32 cellular contexts compared by ENCODE assay signal in the genomic region with DNA sequence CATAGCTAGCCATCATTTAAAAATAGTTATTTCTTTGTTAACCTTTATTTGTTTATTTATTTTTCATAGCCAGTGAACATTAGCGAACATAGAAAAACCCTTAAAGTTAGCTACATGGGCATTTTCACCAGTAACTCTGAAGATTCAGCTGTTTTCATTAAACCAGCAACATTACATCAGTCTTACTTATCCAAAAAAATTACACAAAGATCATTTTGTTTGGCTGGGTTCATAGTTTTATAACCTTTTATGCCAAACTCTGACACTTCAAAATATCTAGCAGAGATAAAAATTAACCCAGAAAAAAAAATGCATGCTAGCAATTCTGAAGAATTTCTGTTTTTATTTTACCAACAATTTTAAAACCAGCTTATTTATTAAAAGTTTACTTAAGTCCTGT.
"Had no signal": no experiment of that assay in that cellular context is flagged by ENCODE, and none has a peak within 500 bp of the region (broad histone marks: within the 10 kb centered on the region; RNA-seq: fewer than 3 reads in every experiment).

No MANE protein-coding gene starts in this region.

- H3K9me3 ChIP-seq: body of pancreas had no signal

- H3K4me1 Mint-ChIP-seq: activated B cell treated with CpG ODN at 0.5 μM for 24 hours; activated CD4-positive, alpha-beta T cell treated with anti-CD3 and anti-CD28 coated beads, Interleukin-2, amount 10 ng/mL, durations not matched to agents 24 days and 14 days; activated naive CD4-positive, alpha-beta T cell treated with anti-CD3 and anti-CD28 coated beads, Interleukin-2, amount 10 ng/mL, durations not matched to agents 7 days and 5 days; activated naive CD4-positive, alpha-beta T cell treated with anti-CD3 and anti-CD28 coated beads, Interleukin-2, amount 50 U/mL, for 24 hours; activated naive CD8-positive, alpha-beta T cell treated with anti-CD3 and anti-CD28 coated beads, Interleukin-2, amount 10 ng/mL, durations not matched to agents 7 days and 5 days; activated naive CD8-positive, alpha-beta T cell treated with anti-CD3 and anti-CD28 coated beads, Interleukin-2, amount 50 U/mL, for 24 hours had no signal

- H3K27me3 Mint-ChIP-seq: activated B cell treated with CpG ODN at 0.5 μM for 24 hours; activated CD4-positive, alpha-beta memory T cell treated with anti-CD3 and anti-CD28 coated beads for 36 hours; activated CD4-positive, alpha-beta T cell treated with anti-CD3 and anti-CD28 coated beads, Interleukin-2, amount 10 ng/mL, durations not matched to agents 24 days and 14 days; activated CD8-positive, alpha-beta T cell treated with anti-CD3 and anti-CD28 coated beads for 36 hours; activated naive CD4-positive, alpha-beta T cell treated with anti-CD3 and anti-CD28 coated beads, Interleukin-2, amount 10 ng/mL, durations not matched to agents 7 days and 5 days; activated naive CD4-positive, alpha-beta T cell treated with anti-CD3 and anti-CD28 coated beads, Interleukin-2, amount 50 U/mL, for 24 hours; activated naive CD8-positive, alpha-beta T cell; activated naive CD8-positive, alpha-beta T cell treated with anti-CD3 and anti-CD28 coated beads, Interleukin-2, amount 10 ng/mL, durations not matched to agents 7 days and 5 days; activated naive CD8-positive, alpha-beta T cell treated with anti-CD3 and anti-CD28 coated beads, Interleukin-2, amount 50 U/mL, for 24 hours had no signal

- H3K4me3 ChIP-seq: body of pancreas, breast epithelium had no signal

- H3K4me1 ChIP-seq: body of pancreas, breast epithelium had no signal

- H3K27ac ChIP-seq: body of pancreas, brain microvascular endothelial cell, breast epithelium, VCaP had no signal

- ATAC-seq: activated CD8-positive, alpha-beta T cell treated with anti-CD3 and anti-CD28 coated beads for 36 hours; activated naive CD8-positive, alpha-beta T cell treated with anti-CD3 and anti-CD28 coated beads, Interleukin-2, amount 50 U/mL, for 24 hours; body of pancreas had no signal

- H3K36me3 ChIP-seq: brain microvascular endothelial cell, breast epithelium had no signal

- H3K9me3 Mint-ChIP-seq: activated CD4-positive, alpha-beta T cell treated with anti-CD3 and anti-CD28 coated beads, Interleukin-2, amount 10 ng/mL, durations not matched to agents 24 days and 14 days; activated naive CD4-positive, alpha-beta T cell treated with anti-CD3 and anti-CD28 coated beads, Interleukin-2, amount 10 ng/mL, durations not matched to agents 7 days and 5 days; activated naive CD4-positive, alpha-beta T cell treated with anti-CD3 and anti-CD28 coated beads, Interleukin-2, amount 50 U/mL, for 24 hours; activated naive CD8-positive, alpha-beta T cell treated with anti-CD3 and anti-CD28 coated beads, Interleukin-2, amount 10 ng/mL, durations not matched to agents 7 days and 5 days; T-helper 1 cell treated with Interleukin-12 subunit alpha and Interleukin-12 subunit beta and Interleukin-4 antibody, amounts not matched to agents 30 μg/mL and 1 μg/mL, for 36 hours had no signal

- H3K27me3 ChIP-seq: body of pancreas, brain microvascular endothelial cell, breast epithelium had no signal

- H3K36me3 Mint-ChIP-seq: activated CD4-positive, alpha-beta memory T cell treated with anti-CD3 and anti-CD28 coated beads for 36 hours; activated naive CD4-positive, alpha-beta T cell treated with anti-CD3 and anti-CD28 coated beads, Interleukin-2, amount 10 ng/mL, durations not matched to agents 7 days and 5 days; activated naive CD4-positive, alpha-beta T cell treated with anti-CD3 and anti-CD28 coated beads, Interleukin-2, amount 50 U/mL, for 24 hours; activated naive CD8-positive, alpha-beta T cell; activated naive CD8-positive, alpha-beta T cell treated with anti-CD3 and anti-CD28 coated beads, Interleukin-2, amount 10 ng/mL, durations not matched to agents 7 days and 5 days had no signal

- H3K4me3 Mint-ChIP-seq: activated B cell treated with CpG ODN at 0.5 μM for 24 hours; activated CD4-positive, alpha-beta memory T cell treated with anti-CD3 and anti-CD28 coated beads for 36 hours; activated CD4-positive, alpha-beta T cell treated with anti-CD3 and anti-CD28 coated beads, Interleukin-2, amount 10 ng/mL, durations not matched to agents 24 days and 14 days; activated CD8-positive, alpha-beta T cell treated with anti-CD3 and anti-CD28 coated beads for 36 hours; activated naive CD4-positive, alpha-beta T cell treated with anti-CD3 and anti-CD28 coated beads, Interleukin-2, amount 10 ng/mL, durations not matched to agents 7 days and 5 days; activated naive CD4-positive, alpha-beta T cell treated with anti-CD3 and anti-CD28 coated beads, Interleukin-2, amount 50 U/mL, for 24 hours; activated naive CD8-positive, alpha-beta T cell; activated naive CD8-positive, alpha-beta T cell treated with anti-CD3 and anti-CD28 coated beads, Interleukin-2, amount 10 ng/mL, durations not matched to agents 7 days and 5 days; activated naive CD8-positive, alpha-beta T cell treated with anti-CD3 and anti-CD28 coated beads, Interleukin-2, amount 50 U/mL, for 24 hours; T-helper 1 cell treated with Interleukin-12 subunit alpha and Interleukin-12 subunit beta and Interleukin-4 antibody, amounts not matched to agents 30 μg/mL and 1 μg/mL, for 36 hours; T-helper 2 cell treated with Interferon-gamma antibody and Interleukin-4, amounts not matched to agents 5 μg/mL and 100 μg/mL, for 36 hours had no signal

- DNase-seq: activated B cell treated with CpG ODN at 0.5 μM for 24 hours; activated CD4-positive, alpha-beta memory T cell treated with anti-CD3 and anti-CD28 coated beads for 36 hours; activated CD4-positive, alpha-beta T cell treated with anti-CD3 and anti-CD28 coated beads for 4 hours; activated CD4-positive, alpha-beta T cell treated with anti-CD3 and anti-CD28 coated beads, Interleukin-2, amount 10 ng/mL, durations not matched to agents 24 days and 14 days; activated CD4-positive, alpha-beta T cell treated with anti-CD3 and anti-CD28 coated beads, Interleukin-2, amount 50 U/mL, for 1 hour; activated CD4-positive, alpha-beta T cell treated with anti-CD3 and anti-CD28 coated beads, Interleukin-2, amount 50 U/mL, for 4 hours; activated CD4-positive, CD25-positive, alpha-beta regulatory T cell treated with anti-CD3 and anti-CD28 coated beads, Interleukin-2, amount 50 U/mL, for 72 hours; activated CD8-positive, alpha-beta memory T cell treated with anti-CD3 and anti-CD28 coated beads, Interleukin-2, amount 50 U/mL, for 4 hours; activated CD8-positive, alpha-beta T cell treated with anti-CD3 and anti-CD28 coated beads for 36 hours; activated effector memory CD4-positive, alpha-beta T cell treated with Interleukin-2 at 50 U/mL for 16 hours; activated gamma-delta T cell; activated naive CD4-positive, alpha-beta T cell treated with anti-CD3 and anti-CD28 coated beads, Interleukin-2, amount 10 ng/mL, durations not matched to agents 7 days and 5 days; activated naive CD4-positive, alpha-beta T cell treated with Interleukin-2 at 50 U/mL for 16 hours; activated naive CD8-positive, alpha-beta T cell treated with anti-CD3 and anti-CD28 coated beads, Interleukin-2, amount 10 ng/mL, durations not matched to agents 7 days and 5 days; activated naive CD8-positive, alpha-beta T cell treated with anti-CD3 and anti-CD28 coated beads, Interleukin-2, amount 50 U/mL, for 24 hours; activated T-cell treated with anti-CD3 and anti-CD28 coated beads for 4 hours; activated T-cell treated with anti-CD3 and anti-CD28 coated beads, Interleukin-2, amount 50 U/mL, for 1 hour; activated T-cell treated with anti-CD3 and anti-CD28 coated beads, Interleukin-2, amount 50 U/mL, for 48 hours; amygdala; anterior cingulate cortex; body of pancreas; brain microvascular endothelial cell; central memory CD4-positive, alpha-beta T cell; T-helper 1 cell; T-helper 2 cell; T-helper 9 cell had no signal
